11 cellular contexts compared by ENCODE assay signal in the genomic region with DNA sequence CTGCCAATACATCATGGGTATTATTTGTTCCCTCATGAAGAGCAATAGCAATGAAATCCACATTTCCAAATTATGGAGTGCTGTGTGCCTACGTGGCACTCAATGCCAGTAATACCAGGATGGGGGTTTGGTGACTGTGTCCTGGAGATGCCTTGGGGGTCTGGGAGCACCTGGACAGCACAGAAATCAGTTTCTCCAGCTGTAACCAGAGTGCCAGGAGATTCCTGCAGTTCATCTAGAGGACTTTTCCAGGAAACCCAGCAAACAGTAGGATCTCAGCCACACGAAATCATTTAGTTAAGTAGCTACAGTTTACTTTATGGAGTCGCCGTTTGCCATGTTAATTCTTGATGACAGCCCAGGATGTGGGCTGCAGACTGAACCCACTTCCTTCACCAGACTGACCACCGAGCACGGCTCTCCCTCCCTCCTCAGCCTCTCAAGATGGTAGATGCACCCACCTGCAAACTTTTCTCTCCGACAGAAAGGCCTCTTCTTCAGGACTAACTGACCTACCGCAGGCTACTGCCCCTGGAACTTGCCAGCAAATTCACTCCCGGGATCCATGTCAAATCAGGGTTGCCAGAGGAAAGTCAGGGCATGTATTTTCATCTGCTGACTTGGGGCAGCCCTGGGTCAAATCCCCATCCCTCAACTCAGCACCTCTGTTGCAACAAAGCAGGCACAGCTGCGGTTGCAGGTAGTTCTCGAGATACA. TPM values are rescaled to one million over a fixed set of nuclear protein-coding genes. Genes with fewer than 3 reads are reported as not detected.
DNase-seq lines count a peak whose midpoint lies in the region; ATAC-seq and FAIRE-seq lines count a peak whose summit lies in the region.
"Had no signal": no experiment of that assay in that cellular context is flagged by ENCODE, and none has a peak within 500 bp of the region (broad histone marks: within the 10 kb centered on the region; RNA-seq: fewer than 3 reads in every experiment).

No MANE protein-coding gene starts in this region.

- no peaks in the 10 kb centered on the region for H3K9me3 Mint-ChIP-seq in activated T-cell treated with anti-CD3 and anti-CD28 coated beads, Interleukin-2, amount 50 U/mL, for 72 hours
- no peaks in the 10 kb centered on the region for H3K9me3 Mint-ChIP-seq in activated T-helper 2 cell treated with anti-CD3 and anti-CD28 coated beads, Interferon-gamma antibody, Interleukin-2, Interleukin-4, amounts not matched to agents 10 μg/mL and 5 μg/mL and 100 μg/mL, durations not matched to agents 14 hours and 24 hours and 36 hours
- no peaks in the 10 kb centered on the region for H3K9me3 Mint-ChIP-seq in stimulated activated naive CD8-positive, alpha-beta T cell treated with anti-CD3 and anti-CD28 coated beads, Interleukin-15, amount 100 ng/mL, for 72 hours

- FAIRE-seq in RCC 7860 (lab: Jason Lieb, UNC), result no peak

- no peaks in the 10 kb centered on the region for H3K27me3 Mint-ChIP-seq in activated T-cell treated with anti-CD3 and anti-CD28 coated beads, Interleukin-2, amount 50 U/mL, for 72 hours (ENCODE audit: low read depth)
- no peaks in the 10 kb centered on the region for H3K27me3 Mint-ChIP-seq in activated T-helper 2 cell treated with anti-CD3 and anti-CD28 coated beads, Interferon-gamma antibody, Interleukin-2, Interleukin-4, amounts not matched to agents 10 μg/mL and 5 μg/mL and 100 μg/mL, durations not matched to agents 14 hours and 24 hours and 36 hours (ENCODE audit: low read depth)
- H3K27me3 Mint-ChIP-seq in stimulated activated naive CD8-positive, alpha-beta T cell treated with anti-CD3 and anti-CD28 coated beads, Interleukin-15, amount 100 ng/mL, for 72 hours, result no peaks in the 10 kb centered on the region

- H3K27ac Mint-ChIP-seq in activated T-cell treated with anti-CD3 and anti-CD28 coated beads, Interleukin-2, amount 50 U/mL, for 72 hours, result peak overlapping the region; percentile 74
- H3K27ac Mint-ChIP-seq in activated T-helper 2 cell treated with anti-CD3 and anti-CD28 coated beads, Interferon-gamma antibody, Interleukin-2, Interleukin-4, amounts not matched to agents 10 μg/mL and 5 μg/mL and 100 μg/mL, durations not matched to agents 14 hours and 24 hours and 36 hours, result peak overlapping the region; percentile 47
- peak overlapping the region; percentile 65 to 83 for H3K27ac Mint-ChIP-seq in stimulated activated naive CD8-positive, alpha-beta T cell treated with anti-CD3 and anti-CD28 coated beads, Interleukin-15, amount 100 ng/mL, for 72 hours

- intact Hi-C loops in activated T-helper 2 cell treated with anti-CD3 and anti-CD28 coated beads, Interferon-gamma antibody, Interleukin-2, Interleukin-4, amounts not matched to agents 10 μg/mL and 5 μg/mL and 100 μg/mL, durations not matched to agents 14 hours and 24 hours and 36 hours (cut with micrococcal nuclease), result no loop called here

- H3K36me3 Mint-ChIP-seq in activated T-cell treated with anti-CD3 and anti-CD28 coated beads, Interleukin-2, amount 50 U/mL, for 72 hours (ENCODE audit: insufficient read depth in 2 of 2), result peaks cover 2 to 24% of the 10 kb centered on the region in 2 donors
- H3K36me3 Mint-ChIP-seq in activated T-helper 2 cell treated with anti-CD3 and anti-CD28 coated beads, Interferon-gamma antibody, Interleukin-2, Interleukin-4, amounts not matched to agents 10 μg/mL and 5 μg/mL and 100 μg/mL, durations not matched to agents 14 hours and 24 hours and 36 hours (ENCODE audit: low read depth), result peaks cover 59% of the 10 kb centered on the region

- DNase-seq in activated T-cell treated with anti-CD3 and anti-CD28 coated beads, Interleukin-2, amount 50 U/mL, for 72 hours, result peak; percentile 46 to 48
- DNase-seq in activated T-cell treated with anti-CD3 and anti-CD28 coated beads, Interleukin-2, amount 50 U/mL, for 48 hours, result no peak
- no peak for DNase-seq in activated T-helper 2 cell treated with anti-CD3 and anti-CD28 coated beads, Interferon-gamma antibody, Interleukin-2, Interleukin-4, amounts not matched to agents 10 μg/mL and 5 μg/mL and 100 μg/mL, durations not matched to agents 14 hours and 24 hours and 36 hours (ENCODE audit: low spot score)
- DNase-seq in stimulated activated naive CD8-positive, alpha-beta T cell treated with anti-CD3 and anti-CD28 coated beads, Interleukin-15, amount 100 ng/mL, for 72 hours, result peak in 1 of 2 donors; percentile 55
- DNase-seq in RCC 7860 (ENCODE audit: low spot score) (no peak), NCI-H345 (lab: John Stamatoyannopoulos, UW) (no peak), NCI-H774 (lab: John Stamatoyannopoulos, UW) (no peak)
- DNase-seq: hypothalamus; stimulated activated CD4-positive, alpha-beta T cell treated with anti-CD3 and anti-CD28 coated beads, Interleukin-4, amount 100 ng/mL, for 24 hours; SW 1271 had no signal

- peaks cover 44% of the 10 kb centered on the region for H3K4me1 Mint-ChIP-seq in activated T-cell treated with anti-CD3 and anti-CD28 coated beads, Interleukin-2, amount 50 U/mL, for 72 hours (ENCODE audit: low read depth)
- H3K4me1 Mint-ChIP-seq in activated T-helper 2 cell treated with anti-CD3 and anti-CD28 coated beads, Interferon-gamma antibody, Interleukin-2, Interleukin-4, amounts not matched to agents 10 μg/mL and 5 μg/mL and 100 μg/mL, durations not matched to agents 14 hours and 24 hours and 36 hours (ENCODE audit: low read depth), result peaks cover 32% of the 10 kb centered on the region
- H3K4me1 Mint-ChIP-seq in stimulated activated naive CD8-positive, alpha-beta T cell treated with anti-CD3 and anti-CD28 coated beads, Interleukin-15, amount 100 ng/mL, for 72 hours, result peaks cover 42% of the 10 kb centered on the region

- H3K4me3 Mint-ChIP-seq in activated T-cell treated with anti-CD3 and anti-CD28 coated beads, Interleukin-2, amount 50 U/mL, for 72 hours, result peak overlapping the region; percentile 57 to 70
- no peak overlapping the region for H3K4me3 Mint-ChIP-seq in activated T-helper 2 cell treated with anti-CD3 and anti-CD28 coated beads, Interferon-gamma antibody, Interleukin-2, Interleukin-4, amounts not matched to agents 10 μg/mL and 5 μg/mL and 100 μg/mL, durations not matched to agents 14 hours and 24 hours and 36 hours (ENCODE audit: low read depth)
- peak overlapping the region; percentile 30 to 51 for H3K4me3 Mint-ChIP-seq in stimulated activated naive CD8-positive, alpha-beta T cell treated with anti-CD3 and anti-CD28 coated beads, Interleukin-15, amount 100 ng/mL, for 72 hours

- peak; percentile 60 to 68 for ATAC-seq in activated T-cell treated with anti-CD3 and anti-CD28 coated beads, Interleukin-2, amount 50 U/mL, for 72 hours (replicated peaks in 1 of 2)
- ATAC-seq in HG03565 (IDR thresholded peaks at IDR 0.05; ENCODE audit: unreplicated experiment), result peak; percentile 28
- peak; percentile 90 for ATAC-seq in stimulated activated naive CD8-positive, alpha-beta T cell treated with anti-CD3 and anti-CD28 coated beads, Interleukin-15, amount 100 ng/mL, for 72 hours

RNA-seq across cellular contexts. Expression of a gene that starts 30.3 kb away (rescaled TPM):
- total RNA-seq in activated T-cell treated with anti-CD3 and anti-CD28 coated beads, Interleukin-2, amount 50 U/mL, for 72 hours, result 100 to 1,000 TPM; 217 to 249 TPM
- 163 and 165 TPM in 2 replicates for total RNA-seq in activated T-helper 2 cell treated with anti-CD3 and anti-CD28 coated beads, Interferon-gamma antibody, Interleukin-2, Interleukin-4, amounts not matched to agents 10 μg/mL and 5 μg/mL and 100 μg/mL, durations not matched to agents 14 hours and 24 hours and 36 hours

Comparison
In these comparisons a context has a peak if more than half of its experiments do, and no peak if none do; other contexts are left out.
1. DNase-seq: peak in activated T-cell treated with anti-CD3 and anti-CD28 coated beads, Interleukin-2, amount 50 U/mL, for 72 hours (2 of 2); none in activated T-cell treated with anti-CD3 and anti-CD28 coated beads, Interleukin-2, amount 50 U/mL, for 48 hours (0 of 2), activated T-helper 2 cell treated with anti-CD3 and anti-CD28 coated beads, Interferon-gamma antibody, Interleukin-2, Interleukin-4, amounts not matched to agents 10 μg/mL and 5 μg/mL and 100 μg/mL, durations not matched to agents 14 hours and 24 hours and 36 hours (single experiment), RCC 7860 (single experiment), NCI-H345 (single experiment) and NCI-H774 (single experiment).
2. ATAC-seq: peak in every context shown above with its lines; median percentile 90 in stimulated activated naive CD8-positive, alpha-beta T cell treated with anti-CD3 and anti-CD28 coated beads, Interleukin-15, amount 100 ng/mL, for 72 hours; 64 in activated T-cell treated with anti-CD3 and anti-CD28 coated beads, Interleukin-2, amount 50 U/mL, for 72 hours; 28 in HG03565.
3. Peak in every context shown above with its lines, with median percentiles within 50 percentile points of each other: H3K27ac Mint-ChIP-seq.